ENCODE assay signal across 1 cellular context in genomic region chr1:225700164-225700740, GRCh38.
TF ChIP-seq lines count a peak whose summit lies in the region.

No MANE protein-coding gene starts in this region.

TF ChIP-seq in HEK293, 187 proteins besides CTCF, POLR2A, EP300 and RAD21 (continued from another document and continues in another):
- TF ChIP-seq PRDM1 (tag by site-specific recombination; IDR thresholded peaks at IDR 0.05) (no peak; the same call in 1 of the 2 replicates), ZNF398 (tag by site-specific recombination; IDR thresholded peaks at IDR 0.05) (peak; percentile 40; the same call in 1 of the 2 replicates), ZNF76 (tag by site-specific recombination; IDR thresholded peaks at IDR 0.05; ENCODE audit: borderline replicate concordance, low read depth) (no peak), GLIS2 (tag by site-specific recombination; IDR thresholded peaks at IDR 0.05) (no peak), GLIS1 (tag by site-specific recombination; IDR thresholded peaks at IDR 0.05) (peak; percentile 87), BCL6B (tag by site-specific recombination; IDR thresholded peaks at IDR 0.05) (peak; percentile 25; the same call in 1 of the 2 replicates), ZNF433 (tag by site-specific recombination; IDR thresholded peaks at IDR 0.05; ENCODE audit: low read depth) (no peak), INSM2 (tag by site-specific recombination; IDR thresholded peaks at IDR 0.05) (no peak; the same call in 1 of the 2 replicates), SETDB1 (IDR thresholded peaks at IDR 0.05; ENCODE audit: insufficient read length, low read length) (no peak), ZNF791 (tag by site-specific recombination; IDR thresholded peaks at IDR 0.05) (no peak), ZNF10 (tag by site-specific recombination; IDR thresholded peaks at IDR 0.05) (peak; percentile 54; the same call in 1 of the 2 replicates), MEIS1 (CRISPR knock-in tag; IDR thresholded peaks at IDR 0.05; ENCODE audit: borderline replicate concordance) (no peak), GLI2 (tag by site-specific recombination; IDR thresholded peaks at IDR 0.05; ENCODE audit: borderline replicate concordance, low read depth) (no peak), HIC1 (tag by site-specific recombination; IDR thresholded peaks at IDR 0.05) (peak; percentile 98), ZBTB10 (tag by site-specific recombination; IDR thresholded peaks at IDR 0.05) (no peak), ZNF692 (tag by site-specific recombination; IDR thresholded peaks at IDR 0.05) (peak; percentile 89), ZNF202 (tag by site-specific recombination; IDR thresholded peaks at IDR 0.05; ENCODE audit: borderline replicate concordance) (no peak), ZSCAN5A (tag by site-specific recombination; IDR thresholded peaks at IDR 0.05) (no peak), TRIM28 (IDR thresholded peaks at IDR 0.05; ENCODE audit: borderline replicate concordance, low read length) (no peak), PATZ1 (tag by site-specific recombination; IDR thresholded peaks at IDR 0.05) (no peak), PRDM2 (tag by site-specific recombination; IDR thresholded peaks at IDR 0.05; ENCODE audit: borderline replicate concordance) (no peak), ZFP69B (tag by site-specific recombination; IDR thresholded peaks at IDR 0.05) (peak; percentile 72; the same call in 1 of the 2 replicates), ZNF37A (tag by site-specific recombination; IDR thresholded peaks at IDR 0.05) (no peak), ZNF529 (tag by site-specific recombination; IDR thresholded peaks at IDR 0.05; ENCODE audit: insufficient replicate concordance) (no peak), ZSCAN18 (tag by site-specific recombination; IDR thresholded peaks at IDR 0.05) (no peak), OVOL3 (tag by site-specific recombination; IDR thresholded peaks at IDR 0.05) (no peak; the same call in 1 of the 2 replicates), ZEB2 (tag by site-specific recombination; IDR thresholded peaks at IDR 0.05) (peak; percentile 78), ZFP3 (tag by site-specific recombination; IDR thresholded peaks at IDR 0.05; ENCODE audit: low read depth) (no peak), ZNF266 (tag by site-specific recombination; IDR thresholded peaks at IDR 0.05; ENCODE audit: low read depth) (no peak)
